Comparison of ENCODE assay signal across 17 cellular contexts in genomic region chr17:74119960-74120359, GRCh38.
DNase-seq lines count a peak whose midpoint lies in the region; ATAC-seq and TF ChIP-seq lines count a peak whose summit lies in the region.
"Had no signal": no experiment of that assay in that cellular context is flagged by ENCODE, and none has a peak within 500 bp of the region (broad histone marks: within the 10 kb centered on the region; RNA-seq: fewer than 3 reads in every experiment).

No MANE protein-coding gene starts in this region.

- ATAC-seq in GM23338 (no peak), left cardiac atrium (no peak)
- ATAC-seq: HepG2 had no signal

- peaks cover 42% of the 10 kb centered on the region for H3K4me1 Mint-ChIP-seq in GM23338
- H3K4me1 Mint-ChIP-seq: CD8-positive, alpha-beta memory T cell had no signal

- H3K27ac ChIP-seq in GM23338 (ENCODE audit: low read depth) (no peak overlapping the region), spleen (no peak overlapping the region), ascending aorta (no peak overlapping the region)
- H3K27ac ChIP-seq: BLaER1, KMS-11, SJCRH30 had no signal

- no peak overlapping the region for H3K4me3 Mint-ChIP-seq in GM23338
- H3K4me3 Mint-ChIP-seq: CD8-positive, alpha-beta memory T cell had no signal

- no peaks in the 10 kb centered on the region; the same call in 1 of the 2 replicates for H3F3A ChIP-seq in GM23338 (replicated peaks; ENCODE audit: low read depth)

- no peaks in the 10 kb centered on the region for H3K9me2 ChIP-seq in GM23338 (ENCODE audit: insufficient read depth)

- H3K36me3 ChIP-seq in GM23338 (ENCODE audit: insufficient read depth) = no peaks in the 10 kb centered on the region
- no peaks in the 10 kb centered on the region for H3K36me3 ChIP-seq in spleen
- H3K36me3 ChIP-seq in ascending aorta = no peaks in the 10 kb centered on the region
- H3K36me3 ChIP-seq: BLaER1, SJCRH30 had no signal

- H3K9me3 ChIP-seq in spleen = peaks cover 0 to 7% (median 0%) of the 10 kb centered on the region in 8 donors
- no peaks in the 10 kb centered on the region for H3K9me3 ChIP-seq in ascending aorta
- H3K9me3 ChIP-seq: BLaER1, SJCRH30 had no signal

- 86 to 95% (median 90%) methylated on average over 4 of the region's 4 CpGs for WGBS in spleen, 5 donors

- peaks cover 30% of the 10 kb centered on the region for H3K4me1 ChIP-seq in GM23338 (ENCODE audit: insufficient read depth)
- H3K4me1 ChIP-seq in spleen = no peaks in the 10 kb centered on the region
- H3K4me1 ChIP-seq in ascending aorta = no peaks in the 10 kb centered on the region

- no peak for TF ChIP-seq CTCF in GM23338 (conservative IDR thresholded peaks at IDR 0.05; ENCODE audit: low read depth in 2 of 2)
- no peak for TF ChIP-seq CTCF in spleen (IDR thresholded peaks at IDR 0.05 in 8 of 11, conservative IDR thresholded peaks at IDR 0.05 in 3 of 11)
- no peak for TF ChIP-seq CTCF in ascending aorta (IDR thresholded peaks at IDR 0.05)

- no peaks in the 10 kb centered on the region for H3K79me2 ChIP-seq in GM23338 (replicated peaks; ENCODE audit: insufficient read depth)

- H4K20me1 ChIP-seq in GM23338 (replicated peaks; ENCODE audit: insufficient read depth) = no peaks in the 10 kb centered on the region
- H4K20me1 ChIP-seq: BLaER1 had no signal

- H3K4me3 ChIP-seq in GM23338 (no peak overlapping the region), spleen (no peak overlapping the region), ascending aorta (no peak overlapping the region)
- H3K4me3 ChIP-seq: BLaER1, SJCRH30 had no signal

- peaks cover 9% of the 10 kb centered on the region; the same call in 2 of the 3 replicates for H3K9me3 Mint-ChIP-seq in GM23338

- H3K27me3 ChIP-seq in GM23338 (ENCODE audit: insufficient read depth) (no peaks in the 10 kb centered on the region), spleen (replicated peaks in 1 of 7) (peaks cover 0 to 51% (median 0%) of the 10 kb centered on the region in 7 donors), ascending aorta (no peaks in the 10 kb centered on the region)
- H3K27me3 ChIP-seq: BLaER1 had no signal

- no peak overlapping the region for H3K27ac Mint-ChIP-seq in GM23338
- H3K27ac Mint-ChIP-seq: CD8-positive, alpha-beta memory T cell had no signal

- DNase-seq in GM23338 (ENCODE audit: low spot score) (no peak), NCI-H1694 treated with DMSO at 0.1 percent for 48 hours (lab: John Stamatoyannopoulos, UW) (peak; percentile 92), SHP77 treated with DMSO at 0.1 percent for 48 hours (lab: John Stamatoyannopoulos, UW) (peak; percentile 87), spleen (peak; percentile 25), left cardiac atrium (no peak), SK-N-DZ (ENCODE audit: low spot score) (no peak), ascending aorta (ENCODE audit: low spot score in 2 of 2) (no peak)
- DNase-seq: CD8-positive, alpha-beta memory T cell; H7; NCI-H1105; NCI-H187 treated with DMSO at 0.1 percent for 48 hours; NCI-H748 treated with DMSO at 0.1 percent for 48 hours; SJCRH30; SW 1271 had no signal

- peaks cover 3% of the 10 kb centered on the region; the same call in 2 of the 3 replicates for H3K36me3 Mint-ChIP-seq in GM23338 (ENCODE audit: low read depth)
- H3K36me3 Mint-ChIP-seq: CD8-positive, alpha-beta memory T cell had no signal

- H3K27me3 Mint-ChIP-seq in GM23338 (ENCODE audit: insufficient read depth, low read depth, poor library complexity) = peaks cover 23% of the 10 kb centered on the region

- no peak overlapping the region for H3K4me2 ChIP-seq in GM23338
- H3K4me2 ChIP-seq: BLaER1, KMS-11 had no signal

- H2AFZ ChIP-seq in GM23338 = peak overlapping the region; percentile 80; the same call in 1 of the 2 replicates

- intact Hi-C loops in spleen (cut with DNase I; ENCODE audit: low total_unique reads) (no loop called here), left cardiac atrium (cut with DNase I) (no loop called here), ascending aorta (cut with DNase I) (no loop called here)

- TF ChIP-seq POLR2A in spleen (IDR thresholded peaks at IDR 0.05) = no peak

TF ChIP-seq in GM23338, 12 proteins besides CTCF, POLR2A, EP300 and RAD21 (continues in another document):
- TF ChIP-seq ZNF331 (CRISPR knock-in tag; IDR thresholded peaks at IDR 0.05; ENCODE audit: low read depth) (no peak), POLR2AphosphoS5 (IDR thresholded peaks at IDR 0.05; ENCODE audit: low read depth) (no peak), ZNF114 (CRISPR knock-in tag; IDR thresholded peaks at IDR 0.05) (no peak), ZNF462 (CRISPR knock-in tag; IDR thresholded peaks at IDR 0.05) (no peak), EZH2 (IDR thresholded peaks at IDR 0.05; ENCODE audit: low read depth, unreplicated experiment) (no peak), JUNB (IDR thresholded peaks at IDR 0.05; ENCODE audit: unreplicated experiment) (no peak), ETS1 (IDR thresholded peaks at IDR 0.05) (no peak)

Comparison
In these comparisons a context has a peak if more than half of its experiments do, and no peak if none do; other contexts are left out.
1. DNase-seq: peak in NCI-H1694 treated with DMSO at 0.1 percent for 48 hours (single experiment), SHP77 treated with DMSO at 0.1 percent for 48 hours (single experiment) and spleen (single experiment); none in GM23338 (single experiment), left cardiac atrium (single experiment), SK-N-DZ (single experiment) and ascending aorta (0 of 2).